19 cellular contexts compared by ENCODE assay signal in genomic region chr2:8648441-8648840, GRCh38.
"Had no signal": no experiment of that assay in that cellular context is flagged by ENCODE, and none has a peak within 500 bp of the region (broad histone marks: within the 10 kb centered on the region; RNA-seq: fewer than 3 reads in every experiment).

No MANE protein-coding gene starts in this region.

- H3K27ac ChIP-seq: RWPE1 had no signal

- H3K4me2 ChIP-seq: SK-N-SH had no signal

- H3K9me3 ChIP-seq: MG63, SK-N-SH had no signal

- H3K36me3 ChIP-seq: MG63 had no signal

- H3K9ac ChIP-seq: SK-N-SH had no signal

- H3K4me3 ChIP-seq: MG63 had no signal

- H3K27me3 ChIP-seq: MG63 had no signal

- DNase-seq: IMR-90, Karpas-422, KG1, MG63, NCI-H1092 treated with DMSO at 0.1 percent for 48 hours, NCI-H1436, NCI-H187, NCI-H2029, NCI-H2081 treated with DMSO at 0.1 percent for 48 hours, NCI-H2171, NCI-H226, NCI-H446, NCI-H510A, NCI-H524 treated with DMSO at 0.1 percent for 48 hours, NCI-H69, NCI-H774, SHP77, SK-N-SH had no signal
